1 cellular context compared by ENCODE assay signal in the genomic region with DNA sequence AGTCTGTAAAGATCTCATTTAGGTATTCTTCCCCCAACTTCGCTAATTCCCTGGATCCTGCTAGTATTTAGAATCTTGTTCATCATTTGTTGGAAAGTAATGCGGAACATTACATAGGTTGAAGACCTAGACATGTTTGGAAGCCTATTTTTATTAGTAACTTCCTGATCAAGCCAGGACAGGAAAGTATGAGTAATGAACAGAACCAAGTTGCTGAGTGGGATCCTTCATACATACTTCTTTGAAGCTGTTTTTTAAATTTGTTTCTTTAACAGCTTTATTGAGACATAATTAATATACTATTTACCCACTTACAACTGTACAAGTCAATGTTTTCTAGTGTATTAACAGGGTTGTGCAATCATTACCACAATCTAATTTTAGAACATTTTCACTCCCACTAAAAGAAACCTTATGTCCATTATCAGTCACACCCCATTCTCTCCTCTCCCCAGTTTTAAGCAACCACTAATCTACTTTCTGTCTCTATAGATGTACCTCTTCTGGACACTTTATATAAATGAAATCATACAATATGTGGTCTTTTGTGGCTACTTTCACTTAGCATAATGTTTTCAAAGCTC.
TF ChIP-seq lines count a peak whose summit lies in the region.

No MANE protein-coding gene starts in this region.

TF ChIP-seq in GM12878, 131 proteins besides CTCF, POLR2A, EP300 and RAD21 (continued from another document):
- TF ChIP-seq CEBPB (IDR thresholded peaks at IDR 0.05; ENCODE audit: borderline replicate concordance in 1 of 2, low read depth in 2 of 2, low read length in 2 of 2) (peak in 1 of 2 experiments; percentile 56; a peak in 1 of 4 replicates), JUNB (IDR thresholded peaks at IDR 0.05) (no peak), SUPT20H (IDR thresholded peaks at IDR 0.05; ENCODE audit: borderline replicate concordance, control insufficient read depth, low read depth, low read length) (no peak), RBBP5 (conservative IDR thresholded peaks at IDR 0.05) (no peak)
- TF ChIP-seq, protein P1, sequence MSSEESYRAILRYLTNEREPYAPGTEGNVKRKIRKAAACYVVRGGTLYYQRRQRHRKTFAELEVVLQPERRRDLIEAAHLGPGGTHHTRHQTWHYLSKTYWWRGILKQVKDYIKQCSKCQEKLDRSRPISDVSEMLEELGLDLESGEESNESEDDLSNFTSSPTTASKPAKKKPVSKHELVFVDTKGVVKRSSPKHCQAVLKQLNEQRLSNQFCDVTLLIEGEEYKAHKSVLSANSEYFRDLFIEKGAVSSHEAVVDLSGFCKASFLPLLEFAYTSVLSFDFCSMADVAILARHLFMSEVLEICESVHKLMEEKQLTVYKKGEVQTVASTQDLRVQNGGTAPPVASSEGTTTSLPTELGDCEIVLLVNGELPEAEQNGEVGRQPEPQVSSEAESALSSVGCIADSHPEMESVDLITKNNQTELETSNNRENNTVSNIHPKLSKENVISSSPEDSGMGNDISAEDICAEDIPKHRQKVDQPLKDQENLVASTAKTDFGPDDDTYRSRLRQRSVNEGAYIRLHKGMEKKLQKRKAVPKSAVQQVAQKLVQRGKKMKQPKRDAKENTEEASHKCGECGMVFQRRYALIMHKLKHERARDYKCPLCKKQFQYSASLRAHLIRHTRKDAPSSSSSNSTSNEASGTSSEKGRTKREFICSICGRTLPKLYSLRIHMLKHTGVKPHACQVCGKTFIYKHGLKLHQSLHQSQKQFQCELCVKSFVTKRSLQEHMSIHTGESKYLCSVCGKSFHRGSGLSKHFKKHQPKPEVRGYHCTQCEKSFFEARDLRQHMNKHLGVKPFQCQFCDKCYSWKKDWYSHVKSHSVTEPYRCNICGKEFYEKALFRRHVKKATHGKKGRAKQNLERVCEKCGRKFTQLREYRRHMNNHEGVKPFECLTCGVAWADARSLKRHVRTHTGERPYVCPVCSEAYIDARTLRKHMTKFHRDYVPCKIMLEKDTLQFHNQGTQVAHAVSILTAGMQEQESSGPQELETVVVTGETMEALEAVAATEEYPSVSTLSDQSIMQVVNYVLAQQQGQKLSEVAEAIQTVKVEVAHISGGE (CRISPR knock-in tag; IDR thresholded peaks at IDR 0.05): no peak
- TF ChIP-seq, protein P2, sequence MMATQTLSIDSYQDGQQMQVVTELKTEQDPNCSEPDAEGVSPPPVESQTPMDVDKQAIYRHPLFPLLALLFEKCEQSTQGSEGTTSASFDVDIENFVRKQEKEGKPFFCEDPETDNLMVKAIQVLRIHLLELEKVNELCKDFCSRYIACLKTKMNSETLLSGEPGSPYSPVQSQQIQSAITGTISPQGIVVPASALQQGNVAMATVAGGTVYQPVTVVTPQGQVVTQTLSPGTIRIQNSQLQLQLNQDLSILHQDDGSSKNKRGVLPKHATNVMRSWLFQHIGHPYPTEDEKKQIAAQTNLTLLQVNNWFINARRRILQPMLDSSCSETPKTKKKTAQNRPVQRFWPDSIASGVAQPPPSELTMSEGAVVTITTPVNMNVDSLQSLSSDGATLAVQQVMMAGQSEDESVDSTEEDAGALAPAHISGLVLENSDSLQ (IDR thresholded peaks at IDR 0.05): no peak
- TF ChIP-seq, protein P3, sequence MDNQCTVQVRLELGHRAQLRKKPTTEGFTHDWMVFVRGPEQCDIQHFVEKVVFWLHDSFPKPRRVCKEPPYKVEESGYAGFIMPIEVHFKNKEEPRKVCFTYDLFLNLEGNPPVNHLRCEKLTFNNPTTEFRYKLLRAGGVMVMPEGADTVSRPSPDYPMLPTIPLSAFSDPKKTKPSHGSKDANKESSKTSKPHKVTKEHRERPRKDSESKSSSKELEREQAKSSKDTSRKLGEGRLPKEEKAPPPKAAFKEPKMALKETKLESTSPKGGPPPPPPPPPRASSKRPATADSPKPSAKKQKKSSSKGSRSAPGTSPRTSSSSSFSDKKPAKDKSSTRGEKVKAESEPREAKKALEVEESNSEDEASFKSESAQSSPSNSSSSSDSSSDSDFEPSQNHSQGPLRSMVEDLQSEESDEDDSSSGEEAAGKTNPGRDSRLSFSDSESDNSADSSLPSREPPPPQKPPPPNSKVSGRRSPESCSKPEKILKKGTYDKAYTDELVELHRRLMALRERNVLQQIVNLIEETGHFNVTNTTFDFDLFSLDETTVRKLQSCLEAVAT (IDR thresholded peaks at IDR 0.05): no peak
